In genomic region chr22:19143967-19144400, GRCh38 we compare ENCODE assay signal across 6 cellular contexts. TPM values are rescaled to one million over a fixed set of nuclear protein-coding genes. Genes with fewer than 3 reads are reported as not detected.
DNase-seq lines count a peak whose midpoint lies in the region; ATAC-seq lines count a peak whose summit lies in the region.

No MANE protein-coding gene starts in this region.

- H3K27ac ChIP-seq in mucosa of rectum (ENCODE audit: low read depth in 2 of 2, low read length in 2 of 2), result peak overlapping the region; percentile 54 to 78

- H3K9ac ChIP-seq in mucosa of rectum (ENCODE audit: low read depth in 1 of 2, low read length in 2 of 2), result peak overlapping the region; percentile 87 to 90

- H3K27me3 Mint-ChIP-seq in activated naive CD8-positive, alpha-beta T cell treated with anti-CD3 and anti-CD28 coated beads for 36 hours, result peaks cover 22% of the 10 kb centered on the region

- peaks cover 16 to 21% of the 10 kb centered on the region in 2 donors for H3K27me3 ChIP-seq in mucosa of rectum (ENCODE audit: control insufficient read depth in 2 of 2, insufficient read depth in 2 of 2, low read length in 2 of 2)

- ATAC-seq in GM18873 (IDR thresholded peaks at IDR 0.05; ENCODE audit: low FRiP score, unreplicated experiment), result no peak

- peaks cover 9 to 11% of the 10 kb centered on the region in 2 donors for H3K4me1 ChIP-seq in mucosa of rectum (ENCODE audit: control insufficient read depth in 2 of 2, insufficient read depth in 2 of 2, low read length in 2 of 2)

- H3K36me3 ChIP-seq in mucosa of rectum (ENCODE audit: control insufficient read depth in 2 of 2, insufficient read depth in 2 of 2, low read length in 2 of 2), result peaks cover 21 to 24% of the 10 kb centered on the region in 2 donors

- no peaks in the 10 kb centered on the region for H3K9me3 Mint-ChIP-seq in activated naive CD8-positive, alpha-beta T cell treated with anti-CD3 and anti-CD28 coated beads for 36 hours

- peak overlapping the region; percentile 93 to 99 for H3K4me3 ChIP-seq in mucosa of rectum (ENCODE audit: low read length in 2 of 2)

- H3K4me3 Mint-ChIP-seq in activated naive CD8-positive, alpha-beta T cell treated with anti-CD3 and anti-CD28 coated beads for 36 hours, result peak overlapping the region; percentile 94

- H3K36me3 Mint-ChIP-seq in activated naive CD8-positive, alpha-beta T cell treated with anti-CD3 and anti-CD28 coated beads for 36 hours, result peaks cover 10% of the 10 kb centered on the region

- H3K27ac Mint-ChIP-seq in activated naive CD8-positive, alpha-beta T cell treated with anti-CD3 and anti-CD28 coated beads for 36 hours, result peak overlapping the region; percentile 97

- peaks cover 9% of the 10 kb centered on the region for H3K4me1 Mint-ChIP-seq in activated naive CD8-positive, alpha-beta T cell treated with anti-CD3 and anti-CD28 coated beads for 36 hours

- peak; percentile 9 to 15 for DNase-seq in NOMO-1 (lab: John Stamatoyannopoulos, UW; ENCODE audit: unreplicated experiment in 2 of 2)
- no peak for DNase-seq in NOMO-1 treated with dmso at 0.1 percent for 144 hours (lab: John Stamatoyannopoulos, UW; ENCODE audit: unreplicated experiment)
- DNase-seq in activated naive CD8-positive, alpha-beta T cell treated with anti-CD3 and anti-CD28 coated beads for 36 hours, result peak; percentile 52
- DNase-seq in COR-L47 (lab: John Stamatoyannopoulos, UW), result no peak

- H3K9me3 ChIP-seq in mucosa of rectum (ENCODE audit: control insufficient read depth in 2 of 2, low read length in 2 of 2), result no peaks in the 10 kb centered on the region

RNA-seq across cellular contexts. Expression of gene ESS2, which starts 0.5 kb away (rescaled TPM):
- 10 to 100 TPM; 16.8 to 18.0 TPM for total RNA-seq in activated naive CD8-positive, alpha-beta T cell treated with anti-CD3 and anti-CD28 coated beads for 36 hours

RNA-seq across cellular contexts. Expression of gene GSC2, which starts 6.1 kb away (rescaled TPM):
- not detected for total RNA-seq in activated naive CD8-positive, alpha-beta T cell treated with anti-CD3 and anti-CD28 coated beads for 36 hours

RNA-seq across cellular contexts. Expression of gene TSSK2, which starts 12.9 kb away (rescaled TPM):
- not detected for total RNA-seq in activated naive CD8-positive, alpha-beta T cell treated with anti-CD3 and anti-CD28 coated beads for 36 hours

RNA-seq across cellular contexts. Expression of gene DGCR2, which starts 21.8 kb away (rescaled TPM):
- 10 to 100 TPM; 20.5 to 22.2 TPM for total RNA-seq in activated naive CD8-positive, alpha-beta T cell treated with anti-CD3 and anti-CD28 coated beads for 36 hours

RNA-seq across cellular contexts. Expression of gene SLC25A1, which starts 34.6 kb away (rescaled TPM):
- total RNA-seq in activated naive CD8-positive, alpha-beta T cell treated with anti-CD3 and anti-CD28 coated beads for 36 hours, result 10 to 100 TPM; 47.9 to 53.8 TPM

Comparison
In these comparisons a context has a peak if more than half of its experiments do, and no peak if none do; other contexts are left out.
1. DNase-seq: peak in NOMO-1 (2 of 2) and activated naive CD8-positive, alpha-beta T cell treated with anti-CD3 and anti-CD28 coated beads for 36 hours (single experiment); none in NOMO-1 treated with dmso at 0.1 percent for 144 hours (single experiment) and COR-L47 (single experiment).